18 cellular contexts compared by ENCODE assay signal in the genomic region with DNA sequence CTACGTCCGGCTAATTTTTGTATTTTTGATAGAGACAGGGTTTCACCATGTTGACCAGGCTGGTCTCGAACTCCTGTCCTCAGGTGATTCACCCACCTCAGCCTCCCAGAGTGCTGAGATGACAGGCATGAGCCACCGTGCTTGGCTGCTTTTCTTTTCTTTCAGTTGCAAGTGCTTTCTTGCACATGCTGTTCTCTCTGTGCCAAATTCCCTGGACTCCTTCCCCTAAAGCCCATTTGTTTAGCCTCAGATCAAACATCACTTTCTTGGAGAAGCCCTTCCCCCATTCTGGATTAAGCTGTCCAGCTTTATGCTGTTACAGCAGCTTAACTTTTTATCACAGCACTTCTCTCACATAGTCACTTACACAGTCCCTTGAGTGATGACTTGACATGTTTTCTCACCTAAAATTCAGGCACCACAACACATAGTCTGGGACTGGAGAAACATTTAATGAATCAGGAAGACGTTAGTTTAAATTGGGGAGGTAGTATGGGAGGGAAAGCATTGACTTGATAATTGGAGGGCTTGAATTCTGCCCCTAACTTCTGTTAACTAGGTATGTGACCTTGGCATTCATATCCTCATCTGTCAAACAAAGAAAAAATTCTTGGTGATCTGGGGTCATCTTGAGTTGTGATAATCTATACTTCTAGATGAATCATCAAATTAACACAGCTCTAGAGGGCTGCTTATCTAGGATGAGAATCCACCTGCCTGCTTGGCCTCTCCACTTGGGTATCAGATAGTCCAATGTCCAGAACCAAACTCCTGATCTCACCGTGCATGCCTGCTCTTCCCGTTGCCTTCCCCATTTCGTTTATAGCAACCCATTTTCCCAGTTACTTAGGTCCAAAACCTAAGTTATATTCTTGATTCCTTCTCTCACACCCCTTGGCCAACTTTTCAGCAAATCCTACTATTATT. TPM values are rescaled to one million over a fixed set of nuclear protein-coding genes. Genes with fewer than 3 reads are reported as not detected.
A peak's percentile ranks its signal among the peaks of the same experiment; 100 is the strongest.
DNase-seq lines count a peak whose midpoint lies in the region; ATAC-seq and TF ChIP-seq lines count a peak whose summit lies in the region.
"Had no signal": no experiment of that assay in that cellular context is flagged by ENCODE, and none has a peak within 500 bp of the region (broad histone marks: within the 10 kb centered on the region; RNA-seq: fewer than 3 reads in every experiment).

No MANE protein-coding gene starts in this region.

- peak overlapping the region in 2 of 4 donors; percentile 50 to 69 for H3K4me3 Mint-ChIP-seq in IgD-negative memory B cell
- peak overlapping the region in 2 of 5 experiments; percentile 24 to 61 for H3K4me3 Mint-ChIP-seq in brain
- H3K4me3 Mint-ChIP-seq in stimulated activated naive B cell treated with anti-CD40 and anti-IgM and Interleukin-4, amounts not matched to agents 10 μg/mL and 1 μg/mL and 100 μg/mL, for 72 hours = peak overlapping the region in 1 of 2 donors; percentile 58
- H3K4me3 Mint-ChIP-seq: CD14-positive monocyte had no signal

- H3K27ac ChIP-seq in ovary (no peak overlapping the region), left lung (no peak overlapping the region)

- peaks cover 36 to 46% (median 42%) of the 10 kb centered on the region in 3 donors for H3K4me1 Mint-ChIP-seq in IgD-negative memory B cell
- peaks cover 74% of the 10 kb centered on the region for H3K4me1 Mint-ChIP-seq in brain
- H3K4me1 Mint-ChIP-seq in stimulated activated naive B cell treated with anti-CD40 and anti-IgM and Interleukin-4, amounts not matched to agents 10 μg/mL and 1 μg/mL and 100 μg/mL, for 72 hours = peaks cover 53 to 84% of the 10 kb centered on the region in 2 donors

- peaks cover 10% of the 10 kb centered on the region for H3K4me1 ChIP-seq in ovary (ENCODE audit: insufficient read depth)
- H3K4me1 ChIP-seq in left lung = peaks cover 11 to 47% of the 10 kb centered on the region in 2 donors

- H3K27me3 Mint-ChIP-seq in IgD-negative memory B cell = no peaks in the 10 kb centered on the region
- no peaks in the 10 kb centered on the region for H3K27me3 Mint-ChIP-seq in brain
- no peaks in the 10 kb centered on the region for H3K27me3 Mint-ChIP-seq in stimulated activated naive B cell treated with anti-CD40 and anti-IgM and Interleukin-4, amounts not matched to agents 10 μg/mL and 1 μg/mL and 100 μg/mL, for 72 hours

- H3K36me3 Mint-ChIP-seq in IgD-negative memory B cell = no peaks in the 10 kb centered on the region
- H3K36me3 Mint-ChIP-seq in brain = peaks cover 4% of the 10 kb centered on the region
- peaks cover 24 to 49% of the 10 kb centered on the region in 2 donors for H3K36me3 Mint-ChIP-seq in stimulated activated naive B cell treated with anti-CD40 and anti-IgM and Interleukin-4, amounts not matched to agents 10 μg/mL and 1 μg/mL and 100 μg/mL, for 72 hours

- H3K27me3 ChIP-seq in ovary (no peaks in the 10 kb centered on the region), left lung (no peaks in the 10 kb centered on the region)

- H3K9me3 Mint-ChIP-seq in IgD-negative memory B cell (no peaks in the 10 kb centered on the region), brain (no peaks in the 10 kb centered on the region)
- no peaks in the 10 kb centered on the region for H3K9me3 Mint-ChIP-seq in stimulated activated naive B cell treated with anti-CD40 and anti-IgM and Interleukin-4, amounts not matched to agents 10 μg/mL and 1 μg/mL and 100 μg/mL, for 72 hours
- H3K9me3 Mint-ChIP-seq: CD14-positive monocyte had no signal

- TF ChIP-seq CTCF in brain (conservative IDR thresholded peaks at IDR 0.05) (no peak), ovary (IDR thresholded peaks at IDR 0.05) (no peak), left lung (IDR thresholded peaks at IDR 0.05) (no peak)

- DNase-seq in left lobe of liver (ENCODE audit: low spot score) (no peak), NCI-H446 treated with DMSO at 0.1 percent for 48 hours (lab: John Stamatoyannopoulos, UW) (no peak), GM03348 (ENCODE audit: low spot score) (no peak), ovary (no peak), left lung (no peak)
- no peak for DNase-seq in stimulated activated naive B cell treated with anti-CD40 and anti-IgM and Interleukin-4, amounts not matched to agents 10 μg/mL and 1 μg/mL and 100 μg/mL, for 72 hours
- DNase-seq: activated CD4-positive, alpha-beta T cell treated with anti-CD3 and anti-CD28 coated beads for 1 hour; activated T-cell treated with anti-CD3 and anti-CD28 coated beads for 4 hours; midbrain; stimulated activated CD4-positive, alpha-beta T cell treated with anti-CD3 and anti-CD28 coated beads, Interleukin-1b, Interleukin-23, amount 100 ng/mL, for 48 hours; stimulated activated CD8-positive, alpha-beta memory T cell treated with anti-CD3 and anti-CD28 coated beads, Interleukin-4, amount 100 ng/mL, for 48 hours; T-helper 1 cell had no signal

- WGBS in ovary, 3 donors = 68 to 72% (median 71%) methylated on average over 8 of the region's 8 CpGs

- no peak for TF ChIP-seq POLR2A in ovary (IDR thresholded peaks at IDR 0.05)

- H3K36me3 ChIP-seq in ovary (no peaks in the 10 kb centered on the region), left lung (no peaks in the 10 kb centered on the region)

- H3K27ac Mint-ChIP-seq in IgD-negative memory B cell = peak overlapping the region; percentile 22 to 87 (median 37)
- peak overlapping the region; percentile 46 to 92 (median 86) for H3K27ac Mint-ChIP-seq in brain
- H3K27ac Mint-ChIP-seq in stimulated activated naive B cell treated with anti-CD40 and anti-IgM and Interleukin-4, amounts not matched to agents 10 μg/mL and 1 μg/mL and 100 μg/mL, for 72 hours = peak overlapping the region; percentile 86

- ATAC-seq in left lobe of liver = peak; percentile 46
- ATAC-seq in stimulated activated naive B cell treated with anti-CD40 and anti-IgM and Interleukin-4, amounts not matched to agents 10 μg/mL and 1 μg/mL and 100 μg/mL, for 72 hours (replicated peaks) = no peak
- no peak for ATAC-seq in left lung
- ATAC-seq: GM12878, Panc1 had no signal

- H3K4me3 ChIP-seq in ovary (no peak overlapping the region), left lung (no peak overlapping the region)
- H3K4me3 ChIP-seq: coronary artery, GM12878 had no signal

- intact Hi-C loops in ovary (cut with DNase I) = no loop called here
- intact Hi-C loops in left lung (cut with DNase I) = no loop called here

- no peaks in the 10 kb centered on the region for H3K9me3 ChIP-seq in ovary
- H3K9me3 ChIP-seq in left lung = no peaks in the 10 kb centered on the region

- no peak for TF ChIP-seq EP300 in ovary (IDR thresholded peaks at IDR 0.05)

RNA-seq across cellular contexts. Expression of gene ACO2, which starts 18.4 kb away (rescaled TPM):
- 132 TPM for polyA plus RNA-seq in IgD-negative memory B cell
- polyA plus RNA-seq in brain (ENCODE audit: insufficient read depth, low read depth, low replicate concordance) = 234 TPM
- total RNA-seq in left lobe of liver = 71.8 TPM
- total RNA-seq in ovary = 10 to 100 TPM; 20.6 to 58.3 (median 50.7) TPM
- polyA plus RNA-seq in ovary = 10 to 100 TPM; 32.3 to 99.1 TPM
- total RNA-seq in left lung = 10 to 100 TPM; 85.3 to 91.8 TPM

RNA-seq across cellular contexts. Expression of gene PHF5A, which starts 18.8 kb away (rescaled TPM):
- polyA plus RNA-seq in IgD-negative memory B cell (23.8 TPM), brain (ENCODE audit: insufficient read depth, low read depth, low replicate concordance) (42.8 TPM), ovary (10 to 100 TPM; 36.8 to 55.3 TPM)
- total RNA-seq in left lobe of liver (14.6 TPM), ovary (10 to 100 TPM; 27.3 to 44.2 (median 32.0) TPM), left lung (10 to 100 TPM; 30.3 to 35.5 TPM)

RNA-seq across cellular contexts. Expression of gene TOB2, which starts 40.7 kb away (rescaled TPM):
- polyA plus RNA-seq in IgD-negative memory B cell (52.2 TPM), brain (ENCODE audit: insufficient read depth, low read depth, low replicate concordance) (34.4 TPM), ovary (10 to 100 TPM; 22.8 to 40.3 TPM)
- total RNA-seq in left lobe of liver (40.1 TPM), ovary (100 to 1,000 TPM in 1 of 7 donors, 10 to 100 TPM in 6; 24.0 to 110 (median 83.9) TPM), left lung (10 to 100 TPM; 38.9 to 47.8 TPM)

RNA-seq across cellular contexts. Expression of gene POLR3H, which starts 57.0 kb away (rescaled TPM):
- polyA plus RNA-seq in IgD-negative memory B cell = 15.9 TPM
- 39.3 TPM for polyA plus RNA-seq in brain (ENCODE audit: insufficient read depth, low read depth, low replicate concordance)
- 22.5 TPM for total RNA-seq in left lobe of liver
- 10 to 100 TPM; 17.2 to 84.6 (median 52.9) TPM for total RNA-seq in ovary
- polyA plus RNA-seq in ovary = 10 to 100 TPM; 15.7 to 34.1 TPM
- total RNA-seq in left lung = 10 to 100 TPM; 31.3 to 55.4 TPM
